ENCODE assay signal across 7 cellular contexts in the genomic region with DNA sequence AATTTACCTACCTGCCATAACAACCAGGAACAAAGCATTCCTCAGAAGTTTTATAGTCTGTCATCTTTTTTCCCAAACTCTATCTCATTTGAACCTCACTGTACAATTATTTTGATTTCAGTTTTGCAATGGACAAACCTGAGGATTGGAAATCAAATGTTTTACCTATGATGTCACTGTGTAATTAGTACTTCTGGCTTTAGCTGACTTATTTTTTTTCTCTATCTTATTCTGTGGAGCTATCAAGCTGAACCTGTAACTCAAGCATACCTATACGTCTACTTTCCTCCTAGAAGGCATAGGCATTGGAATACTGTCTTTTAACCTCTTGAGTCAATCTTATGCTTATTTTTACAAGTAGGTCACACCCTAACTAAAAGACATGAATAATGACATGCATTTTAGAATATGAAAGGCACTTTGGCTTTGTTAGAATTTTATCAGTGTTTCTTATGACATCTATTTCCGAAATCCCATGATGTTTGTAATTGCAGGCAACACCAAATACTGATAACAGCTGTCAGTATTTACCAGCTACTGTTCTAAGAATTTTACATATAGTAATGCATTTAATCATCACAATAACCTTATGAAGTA.
"Had no signal": no experiment of that assay in that cellular context is flagged by ENCODE, and none has a peak within 500 bp of the region (broad histone marks: within the 10 kb centered on the region; RNA-seq: fewer than 3 reads in every experiment).

No MANE protein-coding gene starts in this region.

- ATAC-seq: GM12878 had no signal

- H3K4me3 ChIP-seq: GM12878 had no signal

- DNase-seq: GDM1, GF-D8 had no signal

- FAIRE-seq: GM12878, GM12891, GM12892, GM18507, GM19239 had no signal
